ENCODE assay signal across 36 cellular contexts in genomic region chr4:151603377-151603776, GRCh38.
"Had no signal": no experiment of that assay in that cellular context is flagged by ENCODE, and none has a peak within 500 bp of the region (broad histone marks: within the 10 kb centered on the region; RNA-seq: fewer than 3 reads in every experiment).

No MANE protein-coding gene starts in this region.

- H3K4me1 ChIP-seq: ascending aorta had no signal

- H3K4me3 Mint-ChIP-seq: activated CD4-positive, alpha-beta memory T cell treated with anti-CD3 and anti-CD28 coated beads, Interleukin-2, amount 10 ng/mL, durations not matched to agents 7 days and 5 days; activated CD4-positive, alpha-beta T cell treated with anti-CD3 and anti-CD28 coated beads for 36 hours; activated CD4-positive, alpha-beta T cell treated with anti-CD3 and anti-CD28 coated beads, Interleukin-2, amount 10 ng/mL, durations not matched to agents 7 days and 5 days; activated CD8-positive, alpha-beta memory T cell treated with anti-CD3 and anti-CD28 coated beads, Interleukin-2, amount 10 ng/mL, durations not matched to agents 7 days and 5 days; activated CD8-positive, alpha-beta T cell treated with anti-CD3 and anti-CD28 coated beads, Interleukin-2, amount 10 ng/mL, durations not matched to agents 7 days and 5 days; activated naive CD4-positive, alpha-beta T cell treated with anti-CD3 and anti-CD28 coated beads, Interleukin-2, amount 10 ng/mL, durations not matched to agents 7 days and 5 days; activated naive CD4-positive, alpha-beta T cell treated with anti-CD3 and anti-CD28 coated beads, Interleukin-2, amount 50 U/mL, for 24 hours; activated naive CD8-positive, alpha-beta T cell; activated naive CD8-positive, alpha-beta T cell treated with anti-CD3 and anti-CD28 coated beads, Interleukin-2, amount 10 ng/mL, durations not matched to agents 7 days and 5 days; activated naive CD8-positive, alpha-beta T cell treated with anti-CD3 and anti-CD28 coated beads, Interleukin-2, amount 50 U/mL, for 24 hours; activated T-cell treated with anti-CD3 and anti-CD28 coated beads, Interleukin-2, amount 50 U/mL, for 24 hours; brain; central memory CD8-positive, alpha-beta T cell; T-helper 1 cell treated with Interleukin-12 subunit alpha and Interleukin-12 subunit beta and Interleukin-4 antibody, amounts not matched to agents 30 μg/mL and 1 μg/mL, for 36 hours; T-helper 2 cell treated with Interferon-gamma antibody and Interleukin-4, amounts not matched to agents 5 μg/mL and 100 μg/mL, for 36 hours had no signal

- H3K36me3 Mint-ChIP-seq: activated CD8-positive, alpha-beta memory T cell treated with anti-CD3 and anti-CD28 coated beads, Interleukin-2, amount 10 ng/mL, durations not matched to agents 7 days and 5 days; activated naive CD4-positive, alpha-beta T cell treated with anti-CD3 and anti-CD28 coated beads, Interleukin-2, amount 10 ng/mL, durations not matched to agents 7 days and 5 days; activated naive CD4-positive, alpha-beta T cell treated with anti-CD3 and anti-CD28 coated beads, Interleukin-2, amount 50 U/mL, for 24 hours; activated naive CD8-positive, alpha-beta T cell; activated naive CD8-positive, alpha-beta T cell treated with anti-CD3 and anti-CD28 coated beads, Interleukin-2, amount 10 ng/mL, durations not matched to agents 7 days and 5 days; brain had no signal

- H3K27ac Mint-ChIP-seq: activated CD4-positive, alpha-beta memory T cell treated with anti-CD3 and anti-CD28 coated beads, Interleukin-2, amount 10 ng/mL, durations not matched to agents 7 days and 5 days; activated CD4-positive, alpha-beta T cell treated with anti-CD3 and anti-CD28 coated beads for 36 hours; activated CD4-positive, alpha-beta T cell treated with anti-CD3 and anti-CD28 coated beads, Interleukin-2, amount 10 ng/mL, durations not matched to agents 7 days and 5 days; activated CD8-positive, alpha-beta memory T cell treated with anti-CD3 and anti-CD28 coated beads, Interleukin-2, amount 10 ng/mL, durations not matched to agents 7 days and 5 days; activated CD8-positive, alpha-beta T cell treated with anti-CD3 and anti-CD28 coated beads, Interleukin-2, amount 10 ng/mL, durations not matched to agents 7 days and 5 days; activated naive CD4-positive, alpha-beta T cell treated with anti-CD3 and anti-CD28 coated beads, Interleukin-2, amount 10 ng/mL, durations not matched to agents 7 days and 5 days; activated naive CD4-positive, alpha-beta T cell treated with anti-CD3 and anti-CD28 coated beads, Interleukin-2, amount 50 U/mL, for 24 hours; activated naive CD8-positive, alpha-beta T cell; activated naive CD8-positive, alpha-beta T cell treated with anti-CD3 and anti-CD28 coated beads, Interleukin-2, amount 10 ng/mL, durations not matched to agents 7 days and 5 days; activated naive CD8-positive, alpha-beta T cell treated with anti-CD3 and anti-CD28 coated beads, Interleukin-2, amount 50 U/mL, for 24 hours; activated T-cell treated with anti-CD3 and anti-CD28 coated beads, Interleukin-2, amount 50 U/mL, for 24 hours; activated T-helper 2 cell treated with anti-CD3 and anti-CD28 coated beads, Interferon-gamma antibody, Interleukin-2, Interleukin-4, amounts not matched to agents 10 μg/mL and 5 μg/mL and 100 μg/mL, durations not matched to agents 14 hours and 24 hours and 36 hours; brain; T-helper 1 cell treated with Interleukin-12 subunit alpha and Interleukin-12 subunit beta and Interleukin-4 antibody, amounts not matched to agents 30 μg/mL and 1 μg/mL, for 36 hours; T-helper 2 cell treated with Interferon-gamma antibody and Interleukin-4, amounts not matched to agents 5 μg/mL and 100 μg/mL, for 36 hours had no signal

- H3K4me1 Mint-ChIP-seq: activated CD4-positive, alpha-beta T cell treated with anti-CD3 and anti-CD28 coated beads for 36 hours; activated CD4-positive, alpha-beta T cell treated with anti-CD3 and anti-CD28 coated beads, Interleukin-2, amount 10 ng/mL, durations not matched to agents 7 days and 5 days; activated CD8-positive, alpha-beta memory T cell treated with anti-CD3 and anti-CD28 coated beads, Interleukin-2, amount 10 ng/mL, durations not matched to agents 7 days and 5 days; activated naive CD4-positive, alpha-beta T cell treated with anti-CD3 and anti-CD28 coated beads, Interleukin-2, amount 10 ng/mL, durations not matched to agents 7 days and 5 days; activated naive CD4-positive, alpha-beta T cell treated with anti-CD3 and anti-CD28 coated beads, Interleukin-2, amount 50 U/mL, for 24 hours; activated naive CD8-positive, alpha-beta T cell treated with anti-CD3 and anti-CD28 coated beads, Interleukin-2, amount 50 U/mL, for 24 hours; brain; central memory CD8-positive, alpha-beta T cell had no signal

- H3K27me3 ChIP-seq: ascending aorta, cardiac muscle cell had no signal

- H3K9me3 ChIP-seq: ascending aorta had no signal

- FAIRE-seq: TTC549 had no signal

- H3K4me3 ChIP-seq: ascending aorta, cardiac muscle cell had no signal

- H3K27me3 Mint-ChIP-seq: activated CD4-positive, alpha-beta memory T cell treated with anti-CD3 and anti-CD28 coated beads, Interleukin-2, amount 10 ng/mL, durations not matched to agents 7 days and 5 days; activated CD4-positive, alpha-beta T cell treated with anti-CD3 and anti-CD28 coated beads for 36 hours; activated naive CD4-positive, alpha-beta T cell treated with anti-CD3 and anti-CD28 coated beads, Interleukin-2, amount 50 U/mL, for 24 hours; activated naive CD8-positive, alpha-beta T cell had no signal

- H3K36me3 ChIP-seq: ascending aorta, cardiac muscle cell had no signal

- H3K9me3 Mint-ChIP-seq: activated CD4-positive, alpha-beta memory T cell treated with anti-CD3 and anti-CD28 coated beads, Interleukin-2, amount 10 ng/mL, durations not matched to agents 7 days and 5 days; activated CD4-positive, alpha-beta T cell treated with anti-CD3 and anti-CD28 coated beads, Interleukin-2, amount 10 ng/mL, durations not matched to agents 7 days and 5 days; activated naive CD4-positive, alpha-beta T cell treated with anti-CD3 and anti-CD28 coated beads, Interleukin-2, amount 10 ng/mL, durations not matched to agents 7 days and 5 days; activated naive CD4-positive, alpha-beta T cell treated with anti-CD3 and anti-CD28 coated beads, Interleukin-2, amount 50 U/mL, for 24 hours; activated naive CD8-positive, alpha-beta T cell treated with anti-CD3 and anti-CD28 coated beads, Interleukin-2, amount 10 ng/mL, durations not matched to agents 7 days and 5 days; activated naive CD8-positive, alpha-beta T cell treated with anti-CD3 and anti-CD28 coated beads, Interleukin-2, amount 50 U/mL, for 24 hours; activated T-cell treated with anti-CD3 and anti-CD28 coated beads, Interleukin-2, amount 50 U/mL, for 24 hours; activated T-helper 2 cell treated with anti-CD3 and anti-CD28 coated beads, Interferon-gamma antibody, Interleukin-2, Interleukin-4, amounts not matched to agents 10 μg/mL and 5 μg/mL and 100 μg/mL, durations not matched to agents 14 hours and 24 hours and 36 hours; central memory CD8-positive, alpha-beta T cell; T-helper 1 cell treated with Interleukin-12 subunit alpha and Interleukin-12 subunit beta and Interleukin-4 antibody, amounts not matched to agents 30 μg/mL and 1 μg/mL, for 36 hours; T-helper 2 cell treated with Interferon-gamma antibody and Interleukin-4, amounts not matched to agents 5 μg/mL and 100 μg/mL, for 36 hours had no signal

- DNase-seq: activated CD4-positive, alpha-beta memory T cell treated with anti-CD3 and anti-CD28 coated beads, Interleukin-2, amount 10 ng/mL, durations not matched to agents 7 days and 5 days; activated CD4-positive, alpha-beta T cell treated with anti-CD3 and anti-CD28 coated beads for 1 hour; activated CD4-positive, alpha-beta T cell treated with anti-CD3 and anti-CD28 coated beads for 36 hours; activated CD4-positive, alpha-beta T cell treated with anti-CD3 and anti-CD28 coated beads for 48 hours; activated CD4-positive, alpha-beta T cell treated with anti-CD3 and anti-CD28 coated beads, Interleukin-2, amount 10 ng/mL, durations not matched to agents 7 days and 5 days; activated CD4-positive, alpha-beta T cell treated with anti-CD3 and anti-CD28 coated beads, Interleukin-2, amount 50 U/mL, for 48 hours; activated CD4-positive, CD25-positive, alpha-beta regulatory T cell; activated CD8-positive, alpha-beta memory T cell treated with anti-CD3 and anti-CD28 coated beads for 24 hours; activated CD8-positive, alpha-beta memory T cell treated with anti-CD3 and anti-CD28 coated beads, Interleukin-2, amount 10 ng/mL, durations not matched to agents 7 days and 5 days; activated CD8-positive, alpha-beta memory T cell treated with anti-CD3 and anti-CD28 coated beads, Interleukin-2, amount 50 U/mL, for 48 hours; activated CD8-positive, alpha-beta T cell treated with anti-CD3 and anti-CD28 coated beads, Interleukin-2, amount 10 ng/mL, durations not matched to agents 7 days and 5 days; activated effector memory CD4-positive, alpha-beta T cell treated with Interleukin-2 at 50 U/mL for 16 hours; activated gamma-delta T cell; activated naive CD4-positive, alpha-beta T cell treated with anti-CD3 and anti-CD28 coated beads, Interleukin-2, amount 10 ng/mL, durations not matched to agents 7 days and 5 days; activated naive CD4-positive, alpha-beta T cell treated with Interleukin-2 at 50 U/mL for 16 hours; activated naive CD8-positive, alpha-beta T cell treated with anti-CD3 and anti-CD28 coated beads, Interleukin-2, amount 10 ng/mL, durations not matched to agents 7 days and 5 days; activated naive CD8-positive, alpha-beta T cell treated with anti-CD3 and anti-CD28 coated beads, Interleukin-2, amount 50 U/mL, for 24 hours; activated T-cell treated with anti-CD3 and anti-CD28 coated beads, Interleukin-2, amount 50 U/mL, for 24 hours; activated T-cell treated with anti-CD3 and anti-CD28 coated beads, Interleukin-2, amount 50 U/mL, for 48 hours; amygdala; anterior cingulate cortex; caudate nucleus; cerebellar nuclear complex; T-helper 1 cell; T-helper 2 cell; T-helper 9 cell had no signal

- H3K27ac ChIP-seq: ascending aorta, cardiac muscle cell had no signal
